Comparison of ENCODE assay signal across 14 cellular contexts in genomic region chr9:126389958-126390357, GRCh38.
DNase-seq lines count a peak whose midpoint lies in the region; ATAC-seq lines count a peak whose summit lies in the region.
"Had no signal": no experiment of that assay in that cellular context is flagged by ENCODE, and none has a peak within 500 bp of the region (broad histone marks: within the 10 kb centered on the region; RNA-seq: fewer than 3 reads in every experiment).

No MANE protein-coding gene starts in this region.

- peak; percentile 40 for ATAC-seq in activated CD8-positive, alpha-beta memory T cell treated with anti-CD3 and anti-CD28 coated beads, Interleukin-2, amount 10 ng/mL, durations not matched to agents 7 days and 5 days
- ATAC-seq in right cardiac atrium, result peak; percentile 17 to 28

- peak overlapping the region; percentile 73 for H3K27ac Mint-ChIP-seq in activated CD8-positive, alpha-beta memory T cell treated with anti-CD3 and anti-CD28 coated beads, Interleukin-2, amount 10 ng/mL, durations not matched to agents 7 days and 5 days

- H3K27me3 ChIP-seq in SJCRH30 (no peaks in the 10 kb centered on the region), right cardiac atrium (ENCODE audit: control insufficient read depth, insufficient read depth) (no peaks in the 10 kb centered on the region), HAP-1 (ENCODE audit: low read depth) (no peaks in the 10 kb centered on the region)
- H3K27me3 ChIP-seq: esophagus muscularis mucosa had no signal

- in situ Hi-C loops in ACHN (cut with HindIII; ENCODE audit: low pct_ligation_motif_present, low pct_unique_long_range_greater_than_20kb, low sequenced_read_pairs) (no loop called here), HAP-1 (cut with MboI; ENCODE audit: low sequenced_read_pairs) (no loop called here)

- CTCF ChIA-PET in activated CD8-positive, alpha-beta memory T cell treated with anti-CD3 and anti-CD28 coated beads, Interleukin-2, amount 10 ng/mL, durations not matched to agents 7 days and 5 days (lab: Charles Lee), result interaction anchor here (1.2 to 3.2 kb wide), 2 partner anchors 9 to 80 kb away, joined by 3 to 9 read pairs; no protein-coding TSS in a partner anchor

- H3K4me1 Mint-ChIP-seq in activated CD8-positive, alpha-beta memory T cell treated with anti-CD3 and anti-CD28 coated beads, Interleukin-2, amount 10 ng/mL, durations not matched to agents 7 days and 5 days, result peaks cover 85% of the 10 kb centered on the region

- no peaks in the 10 kb centered on the region for H3K27me3 Mint-ChIP-seq in activated CD8-positive, alpha-beta memory T cell treated with anti-CD3 and anti-CD28 coated beads, Interleukin-2, amount 10 ng/mL, durations not matched to agents 7 days and 5 days

- H3K27ac ChIP-seq in SJCRH30 (peak overlapping the region; percentile 2; the same call in 1 of the 2 replicates), right cardiac atrium (ENCODE audit: low read length) (no peak overlapping the region), temporal lobe (ENCODE audit: low read depth, low read length) (peak overlapping the region; percentile 71)

- H3K36me3 Mint-ChIP-seq in activated CD8-positive, alpha-beta memory T cell treated with anti-CD3 and anti-CD28 coated beads, Interleukin-2, amount 10 ng/mL, durations not matched to agents 7 days and 5 days, result peaks cover 60% of the 10 kb centered on the region

- intact Hi-C loops in right cardiac atrium (cut with DNase I), result loop anchor here in 1 of 4 donors (5.0 kb wide), 1 partner anchor 73 kb away; no protein-coding TSS in a partner anchor

- H3K36me3 ChIP-seq in SJCRH30, result peaks cover 40% of the 10 kb centered on the region
- H3K36me3 ChIP-seq in HAP-1 (replicated peaks), result peaks cover 12% of the 10 kb centered on the region

- WGBS in right cardiac atrium, result 85% methylated on average over 2 of the region's 2 CpGs

- no peaks in the 10 kb centered on the region for H3K9me3 Mint-ChIP-seq in activated CD8-positive, alpha-beta memory T cell treated with anti-CD3 and anti-CD28 coated beads, Interleukin-2, amount 10 ng/mL, durations not matched to agents 7 days and 5 days (ENCODE audit: low read depth)

- H3K4me1 ChIP-seq in SJCRH30, result peaks cover 58% of the 10 kb centered on the region
- peaks cover 7% of the 10 kb centered on the region for H3K4me1 ChIP-seq in right cardiac atrium (ENCODE audit: control insufficient read depth, insufficient read depth, low read length)
- H3K4me1 ChIP-seq in HAP-1, result no peaks in the 10 kb centered on the region

- no peak overlapping the region for H3K4me3 Mint-ChIP-seq in activated CD8-positive, alpha-beta memory T cell treated with anti-CD3 and anti-CD28 coated beads, Interleukin-2, amount 10 ng/mL, durations not matched to agents 7 days and 5 days

- H3K9me3 ChIP-seq in SJCRH30 (replicated peaks) (no peaks in the 10 kb centered on the region), right cardiac atrium (ENCODE audit: control insufficient read depth, low read length) (no peaks in the 10 kb centered on the region), HAP-1 (no peaks in the 10 kb centered on the region)
- H3K9me3 ChIP-seq: esophagus muscularis mucosa had no signal

- no peak for DNase-seq in activated CD8-positive, alpha-beta memory T cell treated with anti-CD3 and anti-CD28 coated beads, Interleukin-2, amount 10 ng/mL, durations not matched to agents 7 days and 5 days
- no peak for DNase-seq in activated CD8-positive, alpha-beta memory T cell treated with anti-CD3 and anti-CD28 coated beads, Interleukin-2, amount 50 U/mL, for 48 hours
- DNase-seq in SJCRH30, result peak in 1 of 2 experiments; percentile 59
- no peak for DNase-seq in right cardiac atrium
- no peak for DNase-seq in NCI-H1092 treated with DMSO at 0.1 percent for 48 hours (lab: John Stamatoyannopoulos, UW)
- DNase-seq in ACHN, result no peak
- DNase-seq in HAP-1 (ENCODE audit: low spot score in 2 of 2), result no peak
- DNase-seq: activated gamma-delta T cell, Karpas-422, NCI-H226, SHP77 treated with DMSO at 0.1 percent for 48 hours, small intestine had no signal

- H3K4me3 ChIP-seq in SJCRH30 (no peak overlapping the region), right cardiac atrium (ENCODE audit: low read length) (no peak overlapping the region), HAP-1 (no peak overlapping the region)
- H3K4me3 ChIP-seq: esophagus muscularis mucosa had no signal
